Comparison of ENCODE assay signal across 1 cellular context in genomic region chr17:35529326-35529725, GRCh38.
TF ChIP-seq lines count a peak whose summit lies in the region.

No MANE protein-coding gene starts in this region.

TF ChIP-seq in HEK293, 187 proteins besides CTCF, POLR2A, EP300 and RAD21:
- TF ChIP-seq ZNF146 (tag by site-specific recombination; IDR thresholded peaks at IDR 0.05): peak; percentile 89
